ENCODE assay signal across 20 cellular contexts in the genomic region with DNA sequence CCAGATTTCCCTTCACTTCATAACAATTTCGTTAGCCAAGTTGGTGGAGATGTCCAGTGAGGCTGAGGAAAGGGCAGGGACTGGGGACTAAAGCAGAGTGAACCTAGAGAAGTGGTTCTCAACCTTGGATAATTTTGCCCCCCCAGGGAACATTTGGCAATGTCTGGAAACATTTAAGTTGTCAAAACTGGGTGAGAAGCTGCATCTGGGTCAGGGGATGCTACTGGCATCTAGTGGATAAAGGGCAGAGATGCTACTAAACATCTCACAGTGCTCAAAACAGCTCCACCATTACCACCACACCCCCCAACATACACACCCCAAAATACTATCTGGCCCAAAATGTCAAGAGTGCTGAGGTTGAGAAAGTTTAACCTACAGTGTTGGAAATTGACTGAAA. TPM values are rescaled to one million over a fixed set of nuclear protein-coding genes. Genes with fewer than 3 reads are reported as not detected.
DNase-seq lines count a peak whose midpoint lies in the region; ATAC-seq and TF ChIP-seq lines count a peak whose summit lies in the region.
"Had no signal": no experiment of that assay in that cellular context is flagged by ENCODE, and none has a peak within 500 bp of the region (broad histone marks: within the 10 kb centered on the region; RNA-seq: fewer than 3 reads in every experiment).

No MANE protein-coding gene starts in this region.

- H3K9me2 ChIP-seq in GM23248 (ENCODE audit: insufficient read depth): no peaks in the 10 kb centered on the region

- DNase-seq in D341Med (ENCODE audit: low spot score): peak; percentile 22
- DNase-seq in GM23248: peak; percentile 5
- peak; percentile 21 for DNase-seq in RPMI7951 (ENCODE audit: low read depth)
- DNase-seq in fibroblast of the aortic adventitia (ENCODE audit: low read depth): peak; percentile 82
- no peak for DNase-seq in hippocampal formation (lab: John Stamatoyannopoulos, UW)
- no peak for DNase-seq in T-helper 1 cell
- DNase-seq: activated CD4-positive, alpha-beta T cell treated with anti-CD3 and anti-CD28 coated beads, Interleukin-2, amount 50 U/mL, for 48 hours; amniotic stem cell; dorsolateral prefrontal cortex; NCI-H1092 treated with DMSO at 0.1 percent for 48 hours; NCI-H345; right cardiac atrium; upper lobe of left lung had no signal

- no peaks in the 10 kb centered on the region for H3K27me3 ChIP-seq in GM23248 (replicated peaks; ENCODE audit: insufficient read depth)
- H3K27me3 ChIP-seq: upper lobe of left lung had no signal

- H3K4me2 ChIP-seq in GM23248 (ENCODE audit: unreplicated experiment): no peak overlapping the region

- no peaks in the 10 kb centered on the region for H3K79me2 ChIP-seq in GM23248 (ENCODE audit: insufficient read depth)

- H3K36me3 ChIP-seq in GM23248 (ENCODE audit: low read depth): no peaks in the 10 kb centered on the region
- H3K36me3 ChIP-seq: upper lobe of left lung had no signal

- H3K27ac ChIP-seq in GM23248: no peak overlapping the region
- H3K27ac ChIP-seq: dorsolateral prefrontal cortex, upper lobe of left lung had no signal

- 0% methylated on average over 1 of the region's 1 CpG for WGBS in GM23248 (ENCODE audit: low coverage in 1 of 2, low lambda C conversion rate in 2 of 2, missing lambda C conversion rate in 2 of 2), 2 experiments

- H3F3A ChIP-seq in GM23248 (ENCODE audit: insufficient read depth): no peaks in the 10 kb centered on the region

- TF ChIP-seq CTCF in fibroblast of the aortic adventitia (IDR thresholded peaks at IDR 0.05; ENCODE audit: insufficient read depth, low read length): peak; percentile 52

- H3K4me3 ChIP-seq in GM23248 (no peak overlapping the region), fibroblast of the aortic adventitia (ENCODE audit: low read depth, low read length) (no peak overlapping the region)
- H3K4me3 ChIP-seq: dorsolateral prefrontal cortex, lung, upper lobe of left lung had no signal

- no peaks in the 10 kb centered on the region for H4K20me1 ChIP-seq in GM23248 (ENCODE audit: insufficient read depth)

- H2AFZ ChIP-seq in GM23248: no peak overlapping the region

- H3K4me1 ChIP-seq in GM23248 (ENCODE audit: insufficient read depth): no peaks in the 10 kb centered on the region
- H3K4me1 ChIP-seq: upper lobe of left lung had no signal

- in situ Hi-C loops in GM23248 (cut with MboI): no loop called here

- no peak overlapping the region for H3K9ac ChIP-seq in GM23248

- H3K9me3 ChIP-seq in GM23248 (ENCODE audit: low read depth): no peaks in the 10 kb centered on the region

- no peak for ATAC-seq in HG03565 (IDR thresholded peaks at IDR 0.05; ENCODE audit: unreplicated experiment)
- no peak for ATAC-seq in GM21737 (IDR thresholded peaks at IDR 0.05; ENCODE audit: unreplicated experiment)
- ATAC-seq: right cardiac atrium had no signal

RNA-seq across cellular contexts. Expression of a gene that starts 32.0 kb away (rescaled TPM):
- total RNA-seq in GM23248 (2014; rRNA removed; shearing (Covaris generic)): 0.22 TPM in 1 of 2 replicates, not detected in the other
- not detected in 2 replicates for polyA plus RNA-seq in GM23248 (2016; fragmentation: Nextera tagmentation; extraction: Ambion mirVana)
- not detected in 2 replicates for total RNA-seq in RPMI7951 (2014; rRNA removed; shearing (Covaris generic))
- total RNA-seq in fibroblast of the aortic adventitia (ENCODE audit: low replicate concordance): 1.8 and 5.9 TPM in 2 replicates
- total RNA-seq: activated T-helper 1 cell treated with anti-CD3 and anti-CD28 coated beads, Interleukin-12 subunit alpha, Interleukin-12 subunit beta, Interleukin-2, Interleukin-4 antibody, amounts not matched to agents 30 ng/mL and 10 ng/mL and 1 ng/mL, durations not matched to agents 14 hours and 24 hours and 36 hours; lung; right cardiac atrium; T-helper 2 cell treated with Interferon-gamma antibody and Interleukin-4, amounts not matched to agents 100 ng/mL and 5 ng/mL, for 36 hours had no signal
- polyA plus RNA-seq: CD14-positive monocyte, neural cell, right cardiac atrium had no signal

Comparison
In these comparisons a context has a peak if more than half of its experiments do, and no peak if none do; other contexts are left out.
1. DNase-seq: peak in D341Med (single experiment), GM23248 (single experiment), RPMI7951 (single experiment) and fibroblast of the aortic adventitia (single experiment); none in hippocampal formation (0 of 2) and T-helper 1 cell (0 of 5).